17 cellular contexts compared by ENCODE assay signal in genomic region chr14:93109572-93110481, GRCh38. TPM values are rescaled to one million over a fixed set of nuclear protein-coding genes. Genes with fewer than 3 reads are reported as not detected.
DNase-seq lines count a peak whose midpoint lies in the region; ATAC-seq and TF ChIP-seq lines count a peak whose summit lies in the region.
"Had no signal": no experiment of that assay in that cellular context is flagged by ENCODE, and none has a peak within 500 bp of the region (broad histone marks: within the 10 kb centered on the region; RNA-seq: fewer than 3 reads in every experiment).

No MANE protein-coding gene starts in this region.

- H3K4me1 ChIP-seq in OCI-LY3 (ENCODE audit: low read length), result peaks cover 54% of the 10 kb centered on the region

- peaks cover 26% of the 10 kb centered on the region; the same call in 1 of the 2 replicates for H4K20me1 ChIP-seq in OCI-LY3 (ENCODE audit: insufficient read depth, low read length)

- TF ChIP-seq CTCF in CD14-positive monocyte (IDR thresholded peaks at IDR 0.05), result no peak
- no peak for TF ChIP-seq CTCF in OCI-LY3 (IDR thresholded peaks at IDR 0.05; ENCODE audit: low read depth, low read length)

- H3K4me3 Mint-ChIP-seq in CD14-positive monocyte (no peak overlapping the region), IgD-negative memory B cell (peak overlapping the region in 3 of 4 donors; percentile 54 to 71 (median 68)), memory B cell (no peak overlapping the region)

- H3K36me3 Mint-ChIP-seq in CD14-positive monocyte, result peaks cover 8 to 18% of the 10 kb centered on the region in 2 donors
- no peaks in the 10 kb centered on the region for H3K36me3 Mint-ChIP-seq in IgD-negative memory B cell
- H3K36me3 Mint-ChIP-seq in memory B cell, result no peaks in the 10 kb centered on the region

- DNase-seq in CD14-positive monocyte (ENCODE audit: low spot score) (no peak), memory B cell (ENCODE audit: low spot score in 2 of 2) (no peak), T-helper 1 cell (no peak)
- no peak for DNase-seq in activated CD4-positive, alpha-beta T cell treated with anti-CD3 and anti-CD28 coated beads for 4 hours
- DNase-seq: ACHN, DMS 273 treated with DMSO at 0.1 percent for 48 hours, NCI-H1105 treated with DMSO at 0.1 percent for 48 hours, NCI-H187 treated with DMSO at 0.1 percent for 48 hours, NCI-H2171, NCI-H774, SW 1271 had no signal

- no peaks in the 10 kb centered on the region for H3K36me3 ChIP-seq in OCI-LY3 (replicated peaks; ENCODE audit: low read depth, low read length)

- no peak overlapping the region for H2AFZ ChIP-seq in OCI-LY3 (ENCODE audit: low read depth, low read length)

- no peak overlapping the region for H3K27ac ChIP-seq in OCI-LY3 (ENCODE audit: low read length)
- H3K27ac ChIP-seq: SJSA1 had no signal

- peak overlapping the region; percentile 43 for H3K4me2 ChIP-seq in OCI-LY3 (ENCODE audit: low read length)

- H3K79me2 ChIP-seq in OCI-LY3 (ENCODE audit: low read length), result peaks cover 32% of the 10 kb centered on the region

- no peak for ATAC-seq in memory B cell (ENCODE audit: low read depth)
- no peak for ATAC-seq in HG03469 (IDR thresholded peaks at IDR 0.05; ENCODE audit: unreplicated experiment)
- no peak for ATAC-seq in GM21529 (IDR thresholded peaks at IDR 0.05; ENCODE audit: unreplicated experiment)
- ATAC-seq: K562 had no signal

- H3K4me3 ChIP-seq in OCI-LY3 (ENCODE audit: low read length), result no peak overlapping the region
- H3K4me3 ChIP-seq: K562, SJSA1 had no signal

- H3K9me3 Mint-ChIP-seq in CD14-positive monocyte (no peaks in the 10 kb centered on the region), IgD-negative memory B cell (no peaks in the 10 kb centered on the region), memory B cell (no peaks in the 10 kb centered on the region)

- no peaks in the 10 kb centered on the region for H3K27me3 ChIP-seq in OCI-LY3 (ENCODE audit: low read depth, low read length)
- H3K27me3 ChIP-seq: SJSA1 had no signal

- H3K9ac ChIP-seq in OCI-LY3 (ENCODE audit: low read length), result no peak overlapping the region

- intact Hi-C loops in CD14-positive monocyte (cut with micrococcal nuclease), result loop anchor here (5.0 to 10.0 kb wide), 4 partner anchors 38 to 75 kb away; partner anchors contain the start of genes LYSET (in 1 of the 2) and MOAP1 (in 1 of the 2)

- H3K27ac Mint-ChIP-seq in CD14-positive monocyte (peak overlapping the region; percentile 28 to 83 (median 64)), IgD-negative memory B cell (peak overlapping the region in 1 of 3 donors; percentile 31), memory B cell (peak overlapping the region; percentile 35)

- H3K27me3 Mint-ChIP-seq in CD14-positive monocyte (ENCODE audit: low read depth in 3 of 3) (peaks cover 0 to 4% (median 0%) of the 10 kb centered on the region in 3 donors), IgD-negative memory B cell (no peaks in the 10 kb centered on the region), memory B cell (no peaks in the 10 kb centered on the region)

- H3K4me1 Mint-ChIP-seq in CD14-positive monocyte (peaks cover 95% of the 10 kb centered on the region), IgD-negative memory B cell (peaks cover 37 to 53% (median 48%) of the 10 kb centered on the region in 3 donors), memory B cell (peaks cover 52% of the 10 kb centered on the region)

- H3K9me3 ChIP-seq in OCI-LY3 (ENCODE audit: insufficient read depth, low read length), result no peaks in the 10 kb centered on the region
- H3K9me3 ChIP-seq: SJSA1 had no signal

RNA-seq across cellular contexts. Expression of gene ITPK1, which starts 5.9 kb away (rescaled TPM):
- polyA plus RNA-seq in CD14-positive monocyte (10 to 100 TPM; 57.1 to 63.0 TPM), IgD-negative memory B cell (43.1 TPM)

Comparison
In these comparisons a context has a peak if more than half of its experiments do, and no peak if none do; other contexts are left out.
1. H3K4me3 Mint-ChIP-seq: peak in IgD-negative memory B cell (3 of 4); none in CD14-positive monocyte (0 of 2) and memory B cell (single experiment).